In the genomic region with DNA sequence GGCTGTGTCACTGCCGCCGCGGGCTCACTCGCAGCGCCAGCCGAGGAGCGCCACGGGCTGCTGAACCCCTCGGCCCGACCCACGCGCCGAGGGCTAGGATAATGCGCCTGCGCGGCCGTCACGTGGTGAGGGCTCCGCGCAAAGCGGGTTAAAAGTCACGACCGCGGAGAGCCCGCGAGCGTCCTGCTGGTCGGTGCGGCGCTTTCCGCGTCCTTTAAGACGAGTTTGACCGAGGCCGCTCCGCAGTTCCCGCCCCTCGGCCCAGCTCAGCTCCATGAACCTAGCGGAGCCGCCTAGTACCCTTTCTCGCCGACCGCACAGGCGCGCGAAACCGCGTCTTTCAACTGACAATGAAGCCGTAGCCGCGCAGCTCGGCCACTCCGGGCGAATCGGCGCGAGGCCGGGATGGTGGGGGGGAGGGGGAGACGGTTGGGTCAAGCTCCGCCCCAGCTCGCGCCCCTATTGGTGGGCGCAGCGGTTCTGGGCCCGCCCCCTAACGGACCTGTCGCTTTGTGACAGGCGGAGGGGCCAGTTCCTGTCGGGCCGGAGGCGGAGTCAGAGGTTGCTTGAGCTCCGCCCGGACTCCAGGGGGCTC, we compare ENCODE assay signal across 1 cellular context.
TF ChIP-seq lines count a peak whose summit lies in the region.

No MANE protein-coding gene starts in this region.

TF ChIP-seq in HepG2, 621 proteins besides CTCF, POLR2A, EP300 and RAD21 (continued from another document and continues in another):
- TF ChIP-seq ZBTB1 (CRISPR knock-in tag; IDR thresholded peaks at IDR 0.05; ENCODE audit: borderline replicate concordance) (no peak), ZNF468 (CRISPR knock-in tag; IDR thresholded peaks at IDR 0.05) (0 out of 2 replicates have a peak, but pooled peaks have one; percentile 37), ZNF430 (CRISPR knock-in tag; IDR thresholded peaks at IDR 0.05) (peak; percentile 90), ZNF367 (CRISPR knock-in tag; IDR thresholded peaks at IDR 0.05; ENCODE audit: borderline replicate concordance) (peak; percentile 67; the same call in 1 of the 2 replicates), ZNF816 (CRISPR knock-in tag; IDR thresholded peaks at IDR 0.05; ENCODE audit: borderline replicate concordance) (peak; percentile 90; the same call in 1 of the 2 replicates), HIVEP1 (CRISPR knock-in tag; IDR thresholded peaks at IDR 0.05) (peak; percentile 93), KDM5B (CRISPR knock-in tag; IDR thresholded peaks at IDR 0.05; ENCODE audit: borderline replicate concordance) (peak; percentile 97), DPF2 (CRISPR knock-in tag; IDR thresholded peaks at IDR 0.05; ENCODE audit: borderline replicate concordance, low read depth) (no peak), SRSF9 (IDR thresholded peaks at IDR 0.05; ENCODE audit: borderline replicate concordance, insufficient read depth, low read depth, low read length, poor library complexity, severe bottlenecking) (no peak), ZNF501 (CRISPR knock-in tag; IDR thresholded peaks at IDR 0.05) (peak; percentile 97), RORA (CRISPR knock-in tag; IDR thresholded peaks at IDR 0.05) (no peak), KDM6A (CRISPR knock-in tag; IDR thresholded peaks at IDR 0.05; ENCODE audit: low read depth) (no peak), ZNF850 (CRISPR knock-in tag; conservative IDR thresholded peaks at IDR 0.05) (no peak; the same call in 1 of the 2 replicates), MBNL3 (CRISPR knock-in tag; conservative IDR thresholded peaks at IDR 0.05) (no peak), DDIT3 (CRISPR knock-in tag; IDR thresholded peaks at IDR 0.05) (no peak; the same call in 1 of the 2 replicates), KDM3A (CRISPR knock-in tag; IDR thresholded peaks at IDR 0.05; ENCODE audit: low read depth) (peak; percentile 81; the same call in 1 of the 2 replicates), SPEN (CRISPR knock-in tag; IDR thresholded peaks at IDR 0.05; ENCODE audit: low read depth) (peak; percentile 74; the same call in 1 of the 2 replicates), ZNF343 (CRISPR knock-in tag; IDR thresholded peaks at IDR 0.05) (peak; percentile 80; the same call in 1 of the 2 replicates), EHMT2 (IDR thresholded peaks at IDR 0.05; ENCODE audit: borderline replicate concordance, low read depth, low read length) (no peak), AHDC1 (CRISPR knock-in tag; IDR thresholded peaks at IDR 0.05; ENCODE audit: borderline replicate concordance) (peak; percentile 55; the same call in 1 of the 2 replicates), GMEB2 (CRISPR knock-in tag; IDR thresholded peaks at IDR 0.05; ENCODE audit: low read depth) (no peak), DNMT3B (CRISPR knock-in tag; conservative IDR thresholded peaks at IDR 0.05) (peak; percentile 93), HNF4G (IDR thresholded peaks at IDR 0.05; ENCODE audit: borderline replicate concordance, low read depth, low read length) (no peak; the same call in 1 of the 2 replicates), HNF4G (CRISPR knock-in tag; IDR thresholded peaks at IDR 0.05; ENCODE audit: borderline replicate concordance, low read depth) (0 out of 2 replicates have a peak, but pooled peaks have one; percentile 42), NPAS2 (CRISPR knock-in tag; IDR thresholded peaks at IDR 0.05; ENCODE audit: borderline replicate concordance) (no peak), ELF3 (CRISPR knock-in tag; IDR thresholded peaks at IDR 0.05) (peak; percentile 12; the same call in 1 of the 2 replicates), NFRKB (IDR thresholded peaks at IDR 0.05) (no peak), CCAR2 (optimal IDR thresholded peaks at IDR 0.05; ENCODE audit: low read depth, low read length) (no peak), SP5 (CRISPR knock-in tag; IDR thresholded peaks at IDR 0.05; ENCODE audit: borderline replicate concordance, low read depth) (peak; percentile 44), ZNF747 (CRISPR knock-in tag; IDR thresholded peaks at IDR 0.05; ENCODE audit: borderline replicate concordance) (peak; percentile 98), ZNF678 (CRISPR knock-in tag; IDR thresholded peaks at IDR 0.05) (no peak; the same call in 1 of the 2 replicates)
- TF ChIP-seq, protein P1, sequence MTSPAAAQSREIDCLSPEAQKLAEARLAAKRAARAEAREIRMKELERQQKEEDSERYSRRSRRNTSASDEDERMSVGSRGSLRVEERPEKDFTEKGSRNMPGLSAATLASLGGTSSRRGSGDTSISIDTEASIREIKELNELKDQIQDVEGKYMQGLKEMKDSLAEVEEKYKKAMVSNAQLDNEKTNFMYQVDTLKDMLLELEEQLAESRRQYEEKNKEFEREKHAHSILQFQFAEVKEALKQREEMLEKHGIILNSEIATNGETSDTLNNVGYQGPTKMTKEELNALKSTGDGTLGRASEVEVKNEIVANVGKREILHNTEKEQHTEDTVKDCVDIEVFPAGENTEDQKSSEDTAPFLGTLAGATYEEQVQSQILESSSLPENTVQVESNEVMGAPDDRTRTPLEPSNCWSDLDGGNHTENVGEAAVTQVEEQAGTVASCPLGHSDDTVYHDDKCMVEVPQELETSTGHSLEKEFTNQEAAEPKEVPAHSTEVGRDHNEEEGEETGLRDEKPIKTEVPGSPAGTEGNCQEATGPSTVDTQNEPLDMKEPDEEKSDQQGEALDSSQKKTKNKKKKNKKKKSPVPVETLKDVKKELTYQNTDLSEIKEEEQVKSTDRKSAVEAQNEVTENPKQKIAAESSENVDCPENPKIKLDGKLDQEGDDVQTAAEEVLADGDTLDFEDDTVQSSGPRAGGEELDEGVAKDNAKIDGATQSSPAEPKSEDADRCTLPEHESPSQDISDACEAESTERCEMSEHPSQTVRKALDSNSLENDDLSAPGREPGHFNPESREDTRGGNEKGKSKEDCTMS (CRISPR knock-in tag; conservative IDR thresholded peaks at IDR 0.05), result no peak
- TF ChIP-seq, protein P2, sequence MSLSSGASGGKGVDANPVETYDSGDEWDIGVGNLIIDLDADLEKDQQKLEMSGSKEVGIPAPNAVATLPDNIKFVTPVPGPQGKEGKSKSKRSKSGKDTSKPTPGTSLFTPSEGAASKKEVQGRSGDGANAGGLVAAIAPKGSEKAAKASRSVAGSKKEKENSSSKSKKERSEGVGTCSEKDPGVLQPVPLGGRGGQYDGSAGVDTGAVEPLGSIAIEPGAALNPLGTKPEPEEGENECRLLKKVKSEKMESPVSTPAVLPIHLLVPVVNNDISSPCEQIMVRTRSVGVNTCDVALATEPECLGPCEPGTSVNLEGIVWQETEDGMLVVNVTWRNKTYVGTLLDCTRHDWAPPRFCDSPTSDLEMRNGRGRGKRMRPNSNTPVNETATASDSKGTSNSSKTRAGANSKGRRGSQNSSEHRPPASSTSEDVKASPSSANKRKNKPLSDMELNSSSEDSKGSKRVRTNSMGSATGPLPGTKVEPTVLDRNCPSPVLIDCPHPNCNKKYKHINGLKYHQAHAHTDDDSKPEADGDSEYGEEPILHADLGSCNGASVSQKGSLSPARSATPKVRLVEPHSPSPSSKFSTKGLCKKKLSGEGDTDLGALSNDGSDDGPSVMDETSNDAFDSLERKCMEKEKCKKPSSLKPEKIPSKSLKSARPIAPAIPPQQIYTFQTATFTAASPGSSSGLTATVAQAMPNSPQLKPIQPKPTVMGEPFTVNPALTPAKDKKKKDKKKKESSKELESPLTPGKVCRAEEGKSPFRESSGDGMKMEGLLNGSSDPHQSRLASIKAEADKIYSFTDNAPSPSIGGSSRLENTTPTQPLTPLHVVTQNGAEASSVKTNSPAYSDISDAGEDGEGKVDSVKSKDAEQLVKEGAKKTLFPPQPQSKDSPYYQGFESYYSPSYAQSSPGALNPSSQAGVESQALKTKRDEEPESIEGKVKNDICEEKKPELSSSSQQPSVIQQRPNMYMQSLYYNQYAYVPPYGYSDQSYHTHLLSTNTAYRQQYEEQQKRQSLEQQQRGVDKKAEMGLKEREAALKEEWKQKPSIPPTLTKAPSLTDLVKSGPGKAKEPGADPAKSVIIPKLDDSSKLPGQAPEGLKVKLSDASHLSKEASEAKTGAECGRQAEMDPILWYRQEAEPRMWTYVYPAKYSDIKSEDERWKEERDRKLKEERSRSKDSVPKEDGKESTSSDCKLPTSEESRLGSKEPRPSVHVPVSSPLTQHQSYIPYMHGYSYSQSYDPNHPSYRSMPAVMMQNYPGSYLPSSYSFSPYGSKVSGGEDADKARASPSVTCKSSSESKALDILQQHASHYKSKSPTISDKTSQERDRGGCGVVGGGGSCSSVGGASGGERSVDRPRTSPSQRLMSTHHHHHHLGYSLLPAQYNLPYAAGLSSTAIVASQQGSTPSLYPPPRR (CRISPR knock-in tag; IDR thresholded peaks at IDR 0.05; ENCODE audit: borderline replicate concordance), result peak; percentile 29; the same call in 1 of the 2 replicates
- TF ChIP-seq, protein P3, sequence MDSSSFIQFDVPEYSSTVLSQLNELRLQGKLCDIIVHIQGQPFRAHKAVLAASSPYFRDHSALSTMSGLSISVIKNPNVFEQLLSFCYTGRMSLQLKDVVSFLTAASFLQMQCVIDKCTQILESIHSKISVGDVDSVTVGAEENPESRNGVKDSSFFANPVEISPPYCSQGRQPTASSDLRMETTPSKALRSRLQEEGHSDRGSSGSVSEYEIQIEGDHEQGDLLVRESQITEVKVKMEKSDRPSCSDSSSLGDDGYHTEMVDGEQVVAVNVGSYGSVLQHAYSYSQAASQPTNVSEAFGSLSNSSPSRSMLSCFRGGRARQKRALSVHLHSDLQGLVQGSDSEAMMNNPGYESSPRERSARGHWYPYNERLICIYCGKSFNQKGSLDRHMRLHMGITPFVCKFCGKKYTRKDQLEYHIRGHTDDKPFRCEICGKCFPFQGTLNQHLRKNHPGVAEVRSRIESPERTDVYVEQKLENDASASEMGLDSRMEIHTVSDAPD (CRISPR knock-in tag; IDR thresholded peaks at IDR 0.05), result no peak; the same call in 1 of the 2 replicates
- TF ChIP-seq, protein P4, sequence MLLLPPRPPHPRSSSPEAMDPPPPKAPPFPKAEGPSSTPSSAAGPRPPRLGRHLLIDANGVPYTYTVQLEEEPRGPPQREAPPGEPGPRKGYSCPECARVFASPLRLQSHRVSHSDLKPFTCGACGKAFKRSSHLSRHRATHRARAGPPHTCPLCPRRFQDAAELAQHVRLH (CRISPR knock-in tag; IDR thresholded peaks at IDR 0.05; ENCODE audit: borderline replicate concordance, low read depth), result peak; percentile 94
- TF ChIP-seq, protein P5, sequence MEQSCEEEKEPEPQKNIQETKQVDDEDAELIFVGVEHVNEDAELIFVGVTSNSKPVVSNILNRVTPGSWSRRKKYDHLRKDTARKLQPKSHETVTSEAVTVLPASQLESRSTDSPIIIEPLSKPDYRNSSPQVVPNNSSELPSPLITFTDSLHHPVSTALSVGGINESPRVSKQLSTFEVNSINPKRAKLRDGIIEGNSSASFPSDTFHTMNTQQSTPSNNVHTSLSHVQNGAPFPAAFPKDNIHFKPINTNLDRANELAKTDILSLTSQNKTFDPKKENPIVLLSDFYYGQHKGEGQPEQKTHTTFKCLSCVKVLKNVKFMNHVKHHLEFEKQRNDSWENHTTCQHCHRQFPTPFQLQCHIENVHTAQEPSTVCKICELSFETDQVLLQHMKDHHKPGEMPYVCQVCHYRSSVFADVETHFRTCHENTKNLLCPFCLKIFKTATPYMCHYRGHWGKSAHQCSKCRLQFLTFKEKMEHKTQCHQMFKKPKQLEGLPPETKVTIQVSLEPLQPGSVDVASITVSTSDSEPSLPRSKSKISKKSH (CRISPR knock-in tag; IDR thresholded peaks at IDR 0.05; ENCODE audit: borderline replicate concordance), result peak; percentile 82; the same call in 1 of the 2 replicates
- TF ChIP-seq, protein P6, sequence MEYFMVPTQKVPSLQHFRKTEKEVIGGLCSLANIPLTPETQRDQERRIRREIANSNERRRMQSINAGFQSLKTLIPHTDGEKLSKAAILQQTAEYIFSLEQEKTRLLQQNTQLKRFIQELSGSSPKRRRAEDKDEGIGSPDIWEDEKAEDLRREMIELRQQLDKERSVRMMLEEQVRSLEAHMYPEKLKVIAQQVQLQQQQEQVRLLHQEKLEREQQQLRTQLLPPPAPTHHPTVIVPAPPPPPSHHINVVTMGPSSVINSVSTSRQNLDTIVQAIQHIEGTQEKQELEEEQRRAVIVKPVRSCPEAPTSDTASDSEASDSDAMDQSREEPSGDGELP (IDR thresholded peaks at IDR 0.05; ENCODE audit: borderline replicate concordance, low read depth), result no peak
